16 cellular contexts compared by ENCODE assay signal in genomic region chr9:107390806-107391205, GRCh38.
A peak's percentile ranks its signal among the peaks of the same experiment; 100 is the strongest.
DNase-seq lines count a peak whose midpoint lies in the region; ATAC-seq and TF ChIP-seq lines count a peak whose summit lies in the region.
"Had no signal": no experiment of that assay in that cellular context is flagged by ENCODE, and none has a peak within 500 bp of the region (broad histone marks: within the 10 kb centered on the region; RNA-seq: fewer than 3 reads in every experiment).

No MANE protein-coding gene starts in this region.

- H3K4me3 Mint-ChIP-seq in endothelial cell (ENCODE audit: unreplicated experiment), result no peak overlapping the region
- H3K4me3 Mint-ChIP-seq: CD8-positive, alpha-beta memory T cell had no signal

- no peak overlapping the region for H3K18ac ChIP-seq in mesendoderm (ENCODE audit: low read length)

- H3K27ac ChIP-seq in C4-2B, result peak overlapping the region; percentile 90; the same call in 1 of the 2 replicates
- peak overlapping the region; percentile 87 for H3K27ac ChIP-seq in RWPE1
- H3K27ac ChIP-seq in skin epidermis, result peak overlapping the region in 18 of 21 experiments; percentile 10 to 79 (median 70)
- H3K27ac ChIP-seq in mesendoderm (ENCODE audit: low read depth, low read length), result no peak overlapping the region

- H3K9me3 Mint-ChIP-seq in endothelial cell (ENCODE audit: unreplicated experiment), result no peaks in the 10 kb centered on the region
- H3K9me3 Mint-ChIP-seq: CD8-positive, alpha-beta memory T cell had no signal

- TF ChIP-seq CTCF in C4-2B (conservative IDR thresholded peaks at IDR 0.05) (no peak), RWPE1 (conservative IDR thresholded peaks at IDR 0.05; ENCODE audit: low read depth) (no peak), endothelial cell (IDR thresholded peaks at IDR 0.05; ENCODE audit: unreplicated experiment) (no peak)

- no peak overlapping the region for H3K4me3 ChIP-seq in skin epidermis
- no peak overlapping the region for H3K4me3 ChIP-seq in mesendoderm (ENCODE audit: low read length)

- no peak overlapping the region for H3K56ac ChIP-seq in mesendoderm (ENCODE audit: low read length)

- peaks cover 14% of the 10 kb centered on the region for H3K4me1 Mint-ChIP-seq in endothelial cell (ENCODE audit: unreplicated experiment)
- H3K4me1 Mint-ChIP-seq: CD8-positive, alpha-beta memory T cell had no signal

- peaks cover 4% of the 10 kb centered on the region for H3K27me3 Mint-ChIP-seq in endothelial cell (ENCODE audit: unreplicated experiment)

- ATAC-seq in GM21367 (IDR thresholded peaks at IDR 0.05; ENCODE audit: unreplicated experiment) (no peak), HG03460 (IDR thresholded peaks at IDR 0.05; ENCODE audit: unreplicated experiment) (no peak)
- ATAC-seq: Right ventricle myocardium inferior had no signal

- no peak overlapping the region for H2BK120ac ChIP-seq in mesendoderm (ENCODE audit: low read depth, low read length)

- no peaks in the 10 kb centered on the region for H3K27me3 ChIP-seq in mesendoderm (ENCODE audit: insufficient read depth, low read length, poor library complexity)
- H3K27me3 ChIP-seq: BE2C had no signal

- no peak overlapping the region for H3K4ac ChIP-seq in mesendoderm (ENCODE audit: low read depth, low read length)

- no peaks in the 10 kb centered on the region for H3K4me1 ChIP-seq in mesendoderm (ENCODE audit: control insufficient read depth, low read depth, low read length)
- H3K4me1 ChIP-seq: BE2C had no signal

- no peaks in the 10 kb centered on the region for H3K36me3 Mint-ChIP-seq in endothelial cell (ENCODE audit: low read depth, unreplicated experiment)
- H3K36me3 Mint-ChIP-seq: CD8-positive, alpha-beta memory T cell had no signal

- H2BK15ac ChIP-seq in mesendoderm (replicated peaks; ENCODE audit: low read depth), result no peak overlapping the region

- no peak overlapping the region for H3K27ac Mint-ChIP-seq in endothelial cell (ENCODE audit: unreplicated experiment)
- H3K27ac Mint-ChIP-seq: CD8-positive, alpha-beta memory T cell had no signal

- CTCF ChIA-PET in RWPE1 (lab: Yijun Ruan, JAX), result interaction anchor here (0.6 to 1.0 kb wide), 2 partner anchors 50 to 309 kb away, joined by 3 read pairs; no protein-coding TSS in a partner anchor

- no peak overlapping the region for H2BK5ac ChIP-seq in mesendoderm (ENCODE audit: low read length)

- no peak overlapping the region for H4K5ac ChIP-seq in mesendoderm (ENCODE audit: low read length)

- no peak overlapping the region for H3K23ac ChIP-seq in mesendoderm (ENCODE audit: low read length)

- POLR2A ChIA-PET in RWPE1 (lab: Yijun Ruan, JAX; ENCODE audit: low non-redundant PET), result no interaction called here

- no peak overlapping the region for H4K8ac ChIP-seq in mesendoderm (ENCODE audit: low read depth, low read length)

- no peak overlapping the region for H2AK5ac ChIP-seq in mesendoderm (ENCODE audit: low read length)

- no peak overlapping the region for H3K4me2 ChIP-seq in mesendoderm (ENCODE audit: low read length)

- no peaks in the 10 kb centered on the region for H3K79me1 ChIP-seq in mesendoderm (ENCODE audit: low read length)

- no CpG with 5 or more reads among the region's 3 CpGs for WGBS in mesendoderm (ENCODE audit: extremely low coverage, insufficient coverage, low lambda C conversion rate)

- H3K9ac ChIP-seq in mesendoderm (ENCODE audit: low read length), result no peak overlapping the region

- H3K79me2 ChIP-seq in mesendoderm (ENCODE audit: control insufficient read depth, insufficient read depth, low read length), result no peaks in the 10 kb centered on the region

- no peak for DNase-seq in RWPE1 (ENCODE audit: low spot score)
- DNase-seq in fibroblast of peridontal ligament (ENCODE audit: extremely low read depth), result peak; percentile 25
- DNase-seq in endothelial cell (ENCODE audit: low spot score), result no peak
- no peak for DNase-seq in mesendoderm
- DNase-seq: BE2C; CD8-positive, alpha-beta memory T cell; Karpas-422; NCI-H1930; NCI-H2171; NCI-H446 treated with DMSO at 0.1 percent for 48 hours; NCI-H748 treated with DMSO at 0.1 percent for 48 hours had no signal

- no peaks in the 10 kb centered on the region for H3K36me3 ChIP-seq in mesendoderm (ENCODE audit: control insufficient read depth, insufficient read depth, low read length)
- H3K36me3 ChIP-seq: BE2C had no signal
